ENCODE assay signal across 8 cellular contexts in the genomic region with DNA sequence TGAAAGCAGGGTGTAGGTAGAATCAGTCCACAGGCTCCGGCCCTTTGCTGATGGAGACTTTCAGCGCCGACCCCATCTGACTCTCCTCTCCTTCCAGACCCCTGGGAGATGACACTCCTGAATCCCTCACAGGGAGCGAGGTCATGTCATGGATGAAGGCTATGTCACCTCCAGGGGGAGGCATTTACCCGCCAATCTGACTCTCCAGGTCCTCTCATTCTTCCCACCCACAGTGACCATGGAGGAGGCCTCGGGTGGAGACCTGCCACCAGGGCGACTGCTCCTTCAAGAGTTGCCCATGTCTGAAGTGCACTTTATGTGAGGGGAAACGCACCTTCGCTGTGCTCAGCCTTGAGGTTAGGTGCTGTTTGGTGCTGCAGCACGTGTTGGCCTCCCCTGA.
DNase-seq lines count a peak whose midpoint lies in the region; ATAC-seq and TF ChIP-seq lines count a peak whose summit lies in the region.

No MANE protein-coding gene starts in this region.

- peak; percentile 47 for TF ChIP-seq CTCF in DND-41 (IDR thresholded peaks at IDR 0.05; ENCODE audit: borderline replicate concordance, extremely low read depth, low read length, poor library complexity, severe bottlenecking)

- H4K20me1 ChIP-seq in DND-41 (ENCODE audit: insufficient read depth, low read length) = no peaks in the 10 kb centered on the region

- ATAC-seq in DND-41 (ENCODE audit: insufficient read depth, low read depth) (no peak), memory B cell (ENCODE audit: low read depth) (no peak), HG02588 (IDR thresholded peaks at IDR 0.05; ENCODE audit: unreplicated experiment) (no peak), GM19455 (IDR thresholded peaks at IDR 0.05; ENCODE audit: unreplicated experiment) (no peak), GM21360 (IDR thresholded peaks at IDR 0.05; ENCODE audit: unreplicated experiment) (no peak), GM18867 (IDR thresholded peaks at IDR 0.05; ENCODE audit: unreplicated experiment) (no peak)

- no peak overlapping the region for H2AFZ ChIP-seq in DND-41 (ENCODE audit: low read depth, low read length)

- DNase-seq in DND-41 = no peak
- DNase-seq in HuH-7 (ENCODE audit: low spot score) = peak; percentile 69
- DNase-seq in activated CD8-positive, alpha-beta memory T cell treated with anti-CD3 and anti-CD28 coated beads, Interleukin-2, amount 50 U/mL, for 48 hours = peak; percentile 70
- DNase-seq in memory B cell (ENCODE audit: low spot score in 2 of 2) = no peak

- no peak overlapping the region for H3K4me2 ChIP-seq in DND-41 (ENCODE audit: insufficient read depth, low read length)

- no peaks in the 10 kb centered on the region for H3K36me3 ChIP-seq in DND-41 (ENCODE audit: insufficient read depth, low read length)

- H3K27me3 Mint-ChIP-seq in memory B cell = no peaks in the 10 kb centered on the region

- peak overlapping the region; percentile 5 for H3K4me3 Mint-ChIP-seq in memory B cell

- H3K9ac ChIP-seq in DND-41 (ENCODE audit: low read depth, low read length) = no peak overlapping the region

- H3K4me1 Mint-ChIP-seq in memory B cell = peaks cover 49% of the 10 kb centered on the region

- H3K9me3 ChIP-seq in DND-41 (ENCODE audit: insufficient read depth, low read length, severe bottlenecking) = no peaks in the 10 kb centered on the region

- no peaks in the 10 kb centered on the region for H3K27me3 ChIP-seq in DND-41 (ENCODE audit: insufficient read depth, low read length, poor library complexity)

- no peaks in the 10 kb centered on the region for H3K36me3 Mint-ChIP-seq in memory B cell

- no peak overlapping the region; the same call in 1 of the 2 replicates for H3K27ac ChIP-seq in DND-41 (ENCODE audit: low read length)

- no peak overlapping the region for H3K27ac Mint-ChIP-seq in memory B cell

- no peaks in the 10 kb centered on the region for H3K9me3 Mint-ChIP-seq in memory B cell

- H3K4me3 ChIP-seq in DND-41 (ENCODE audit: low read depth in 1 of 2, low read length in 2 of 2) = no peak overlapping the region

- no peaks in the 10 kb centered on the region for H3K79me2 ChIP-seq in DND-41 (ENCODE audit: insufficient read depth, low read length)

- H3K4me1 ChIP-seq in DND-41 (ENCODE audit: insufficient read depth, low read length) = peaks cover 47% of the 10 kb centered on the region

Comparison
In these comparisons a context has a peak if more than half of its experiments do, and no peak if none do; other contexts are left out.
1. DNase-seq: peak in HuH-7 (single experiment) and activated CD8-positive, alpha-beta memory T cell treated with anti-CD3 and anti-CD28 coated beads, Interleukin-2, amount 50 U/mL, for 48 hours (single experiment); none in DND-41 (single experiment) and memory B cell (0 of 2).